9 cellular contexts compared by ENCODE assay signal in genomic region chr4:48483777-48484493, GRCh38. TPM values are rescaled to one million over a fixed set of nuclear protein-coding genes. Genes with fewer than 3 reads are reported as not detected.
DNase-seq lines count a peak whose midpoint lies in the region; ATAC-seq lines count a peak whose summit lies in the region.
"Had no signal": no experiment of that assay in that cellular context is flagged by ENCODE, and none has a peak within 500 bp of the region (broad histone marks: within the 10 kb centered on the region; RNA-seq: fewer than 3 reads in every experiment).

No MANE protein-coding gene starts in this region.

- DNase-seq in NCI-H2227 (lab: John Stamatoyannopoulos, UW; ENCODE audit: unreplicated experiment): peak; percentile 14
- no peak for DNase-seq in NCI-H2227 treated with DMSO at 0.1 percent for 48 hours (lab: John Stamatoyannopoulos, UW)
- DNase-seq in activated CD8-positive, alpha-beta T cell treated with anti-CD3 and anti-CD28 coated beads, Interleukin-2, amount 10 ng/mL, durations not matched to agents 7 days and 5 days: no peak
- DNase-seq in DMS153 (lab: John Stamatoyannopoulos, UW): no peak
- no peak for DNase-seq in A172 (ENCODE audit: low spot score)
- DNase-seq: hippocampal formation had no signal

- H3K4me1 Mint-ChIP-seq in activated CD8-positive, alpha-beta T cell treated with anti-CD3 and anti-CD28 coated beads, Interleukin-2, amount 10 ng/mL, durations not matched to agents 7 days and 5 days (ENCODE audit: low read depth): peaks cover 18% of the 10 kb centered on the region
- H3K4me1 Mint-ChIP-seq in stimulated activated memory B cell treated with anti-CD40 and anti-IgM and Interleukin-4, amounts not matched to agents 10 μg/mL and 1 μg/mL and 100 μg/mL, for 72 hours: peaks cover 12% of the 10 kb centered on the region

- H3K9me3 Mint-ChIP-seq in activated CD8-positive, alpha-beta T cell treated with anti-CD3 and anti-CD28 coated beads, Interleukin-2, amount 10 ng/mL, durations not matched to agents 7 days and 5 days (ENCODE audit: insufficient read depth): no peaks in the 10 kb centered on the region
- no peaks in the 10 kb centered on the region for H3K9me3 Mint-ChIP-seq in stimulated activated memory B cell treated with anti-CD40 and anti-IgM and Interleukin-4, amounts not matched to agents 10 μg/mL and 1 μg/mL and 100 μg/mL, for 72 hours

- ATAC-seq in activated CD8-positive, alpha-beta T cell treated with anti-CD3 and anti-CD28 coated beads, Interleukin-2, amount 10 ng/mL, durations not matched to agents 7 days and 5 days: peak; percentile 37
- ATAC-seq in stimulated activated memory B cell treated with anti-CD40 and anti-IgM and Interleukin-4, amounts not matched to agents 10 μg/mL and 1 μg/mL and 100 μg/mL, for 72 hours: no peak
- ATAC-seq in HG02571 (IDR thresholded peaks at IDR 0.05; ENCODE audit: unreplicated experiment): no peak

- H3K4me3 Mint-ChIP-seq in activated CD8-positive, alpha-beta T cell treated with anti-CD3 and anti-CD28 coated beads, Interleukin-2, amount 10 ng/mL, durations not matched to agents 7 days and 5 days: peak overlapping the region; percentile 49
- peak overlapping the region; percentile 4 for H3K4me3 Mint-ChIP-seq in stimulated activated memory B cell treated with anti-CD40 and anti-IgM and Interleukin-4, amounts not matched to agents 10 μg/mL and 1 μg/mL and 100 μg/mL, for 72 hours

- H3K9ac ChIP-seq in iPS-15b (ENCODE audit: low read depth, low read length): no peak overlapping the region

- peaks cover 71% of the 10 kb centered on the region for H3K27me3 Mint-ChIP-seq in activated CD8-positive, alpha-beta T cell treated with anti-CD3 and anti-CD28 coated beads, Interleukin-2, amount 10 ng/mL, durations not matched to agents 7 days and 5 days (ENCODE audit: low read depth)
- H3K27me3 Mint-ChIP-seq in stimulated activated memory B cell treated with anti-CD40 and anti-IgM and Interleukin-4, amounts not matched to agents 10 μg/mL and 1 μg/mL and 100 μg/mL, for 72 hours: peaks cover 66% of the 10 kb centered on the region

- peaks cover 4% of the 10 kb centered on the region for H3K4me1 ChIP-seq in iPS-15b (ENCODE audit: control insufficient read depth, insufficient read depth, low read length)

- peaks cover 4% of the 10 kb centered on the region for H3K36me3 Mint-ChIP-seq in activated CD8-positive, alpha-beta T cell treated with anti-CD3 and anti-CD28 coated beads, Interleukin-2, amount 10 ng/mL, durations not matched to agents 7 days and 5 days (ENCODE audit: low read depth)
- H3K36me3 Mint-ChIP-seq in stimulated activated memory B cell treated with anti-CD40 and anti-IgM and Interleukin-4, amounts not matched to agents 10 μg/mL and 1 μg/mL and 100 μg/mL, for 72 hours: no peaks in the 10 kb centered on the region

- H3K36me3 ChIP-seq in iPS-15b (ENCODE audit: control insufficient read depth, insufficient read depth, low read length): no peaks in the 10 kb centered on the region

- H3K4me3 ChIP-seq in iPS-15b (ENCODE audit: low read depth, low read length): peak overlapping the region; percentile 59

- no peak overlapping the region for H3K27ac Mint-ChIP-seq in activated CD8-positive, alpha-beta T cell treated with anti-CD3 and anti-CD28 coated beads, Interleukin-2, amount 10 ng/mL, durations not matched to agents 7 days and 5 days
- no peak overlapping the region for H3K27ac Mint-ChIP-seq in stimulated activated memory B cell treated with anti-CD40 and anti-IgM and Interleukin-4, amounts not matched to agents 10 μg/mL and 1 μg/mL and 100 μg/mL, for 72 hours

- CTCF ChIA-PET in activated CD8-positive, alpha-beta T cell treated with anti-CD3 and anti-CD28 coated beads, Interleukin-2, amount 10 ng/mL, durations not matched to agents 7 days and 5 days (lab: Charles Lee): interaction anchor here (1.9 kb wide), 1 partner anchor 9 kb away, joined by 5 read pairs; no protein-coding TSS in a partner anchor

- peaks cover 69% of the 10 kb centered on the region for H3K27me3 ChIP-seq in iPS-15b (ENCODE audit: control insufficient read depth, insufficient read depth, low read length)

- H3K9me3 ChIP-seq in iPS-15b (ENCODE audit: control insufficient read depth, insufficient read depth, low read length): no peaks in the 10 kb centered on the region

- POLR2A ChIA-PET in activated CD8-positive, alpha-beta T cell treated with anti-CD3 and anti-CD28 coated beads, Interleukin-2, amount 10 ng/mL, durations not matched to agents 7 days and 5 days (lab: Charles Lee): no interaction called here

RNA-seq across cellular contexts. Expression of gene SLC10A4, which starts 0.8 kb away (rescaled TPM):
- total RNA-seq in activated CD8-positive, alpha-beta T cell treated with anti-CD3 and anti-CD28 coated beads, Interleukin-2, amount 10 ng/mL, durations not matched to agents 7 days and 5 days: not detected
- not detected in 2 replicates for total RNA-seq in A172 (2014; rRNA removed; shearing (Covaris generic))

RNA-seq across cellular contexts. Expression of gene ZAR1, which starts 6.1 kb away (rescaled TPM):
- not detected for total RNA-seq in activated CD8-positive, alpha-beta T cell treated with anti-CD3 and anti-CD28 coated beads, Interleukin-2, amount 10 ng/mL, durations not matched to agents 7 days and 5 days
- total RNA-seq in A172 (2014; rRNA removed; shearing (Covaris generic)): not detected in 2 replicates
